ENCODE assay signal across 9 cellular contexts in the genomic region with DNA sequence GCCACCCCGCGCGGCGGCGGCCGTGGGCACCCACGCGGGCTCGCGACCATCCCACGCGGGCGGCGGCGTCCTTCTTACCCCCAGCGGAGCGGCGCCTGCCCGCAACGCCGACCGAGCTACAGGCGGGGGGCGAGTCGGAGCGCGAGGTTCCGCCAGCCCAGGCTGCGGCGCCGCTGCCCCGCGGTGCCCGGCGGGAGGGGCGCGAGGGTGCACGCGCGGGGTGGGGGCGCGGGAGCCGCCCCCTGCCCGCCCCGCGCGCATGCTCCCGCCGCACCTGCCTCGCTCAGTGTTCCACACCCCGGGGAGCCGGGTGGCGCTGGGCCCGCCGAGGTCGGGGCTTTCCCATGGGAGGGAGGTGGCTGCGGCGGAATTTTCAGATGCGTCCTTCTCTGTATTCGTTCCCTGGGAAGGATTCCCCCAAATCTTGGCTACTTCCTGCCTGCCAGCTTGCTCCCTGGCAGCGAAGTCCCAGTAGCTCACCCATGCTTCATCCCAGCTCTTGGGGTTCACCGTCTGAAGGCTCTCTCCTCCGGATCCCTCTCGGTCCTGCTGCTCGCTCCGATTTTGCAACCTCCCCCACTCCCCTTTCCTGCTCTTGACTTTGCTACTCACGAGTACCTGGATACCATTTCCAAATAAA. TPM values are rescaled to one million over a fixed set of nuclear protein-coding genes. Genes with fewer than 3 reads are reported as not detected.
DNase-seq lines count a peak whose midpoint lies in the region; ATAC-seq and TF ChIP-seq lines count a peak whose summit lies in the region.
"Had no signal": no experiment of that assay in that cellular context is flagged by ENCODE, and none has a peak within 500 bp of the region (broad histone marks: within the 10 kb centered on the region; RNA-seq: fewer than 3 reads in every experiment).

A gene (minus strand): TSS at position 189 of the 640 bp plus-strand sequence. CDS start 103,286 bp downstream, outside the sequence.

- H3K36me3 Mint-ChIP-seq in IgD-negative memory B cell, result no peaks in the 10 kb centered on the region
- peaks cover 2% of the 10 kb centered on the region for H3K36me3 Mint-ChIP-seq in central memory CD8-positive, alpha-beta T cell (ENCODE audit: insufficient read depth)

- ATAC-seq in GM21529 (IDR thresholded peaks at IDR 0.05; ENCODE audit: unreplicated experiment) (peak; percentile 58), right lobe of liver (peak; percentile 75 to 86 (median 80))
- peak; percentile 17 for ATAC-seq in central memory CD8-positive, alpha-beta T cell (replicated peaks; ENCODE audit: extremely low read depth, poor library complexity, severe bottlenecking)

- H3K27ac Mint-ChIP-seq in IgD-negative memory B cell, result peak within 1 kb of the TSS in 2 of 3 donors; percentile 40 to 57
- H3K27ac Mint-ChIP-seq in central memory CD8-positive, alpha-beta T cell (ENCODE audit: low read depth), result peak within 1 kb of the TSS; percentile 39

- DNase-seq in NCI-H82 (lab: John Stamatoyannopoulos, UW) (peak; percentile 16), NCI-H82 treated with DMSO at 0.1 percent for 48 hours (lab: John Stamatoyannopoulos, UW; ENCODE audit: unreplicated experiment) (no peak), right lobe of liver (peak; percentile 85 to 88 (median 86)), mesenteric fat pad (ENCODE audit: low spot score) (no peak)
- no peak for DNase-seq in central memory CD8-positive, alpha-beta T cell (ENCODE audit: low spot score in 2 of 2)
- DNase-seq: DND-41 had no signal

- H3K4me1 ChIP-seq in right lobe of liver (peaks cover 0 to 11% (median 4%) of the 10 kb centered on the region in 4 donors), stomach smooth muscle (ENCODE audit: control insufficient read depth, insufficient read depth, low read length) (peaks cover 4% of the 10 kb centered on the region)

- 8% methylated on average over 4 of the region's 67 CpGs for WGBS in right lobe of liver (ENCODE audit: insufficient coverage, low coverage, low lambda C conversion rate, missing lambda C conversion rate)

- peaks cover 10% of the 10 kb centered on the region for H3K27me3 Mint-ChIP-seq in IgD-negative memory B cell
- peaks cover 20% of the 10 kb centered on the region for H3K27me3 Mint-ChIP-seq in central memory CD8-positive, alpha-beta T cell

- H3K4me3 Mint-ChIP-seq in IgD-negative memory B cell, result peak within 1 kb of the TSS; percentile 83 to 94 (median 88)
- peak within 1 kb of the TSS; percentile 71 for H3K4me3 Mint-ChIP-seq in central memory CD8-positive, alpha-beta T cell

- no peak for TF ChIP-seq CTCF in right lobe of liver (IDR thresholded peaks at IDR 0.05)

- peaks cover 0 to 6% (median 2%) of the 10 kb centered on the region in 3 donors for H3K9me3 Mint-ChIP-seq in IgD-negative memory B cell
- peaks cover 6% of the 10 kb centered on the region for H3K9me3 Mint-ChIP-seq in central memory CD8-positive, alpha-beta T cell

- H3K9me3 ChIP-seq in right lobe of liver (no peaks in the 10 kb centered on the region), stomach smooth muscle (ENCODE audit: control insufficient read depth in 2 of 2, low read length in 2 of 2) (no peaks in the 10 kb centered on the region)

- intact Hi-C loops in right lobe of liver (cut with DNase I), result loop anchor here in 1 of 2 donors (10.0 kb wide), 1 partner anchor 50 kb away; no protein-coding TSS in a partner anchor

- H3K9ac ChIP-seq in stomach smooth muscle (ENCODE audit: low read length in 2 of 2), result peak within 1 kb of the TSS; percentile 73 to 76

- H3K36me3 ChIP-seq in right lobe of liver, result no peaks in the 10 kb centered on the region
- no peaks in the 10 kb centered on the region for H3K36me3 ChIP-seq in stomach smooth muscle (ENCODE audit: control insufficient read depth in 2 of 2, insufficient read depth in 2 of 2, low read length in 2 of 2)

- H3K4me1 Mint-ChIP-seq in IgD-negative memory B cell, result peaks cover 8 to 12% (median 9%) of the 10 kb centered on the region in 3 donors
- H3K4me1 Mint-ChIP-seq in central memory CD8-positive, alpha-beta T cell, result peaks cover 7% of the 10 kb centered on the region

- H3K4me3 ChIP-seq in right lobe of liver, result peak within 1 kb of the TSS; percentile 84 to 91 (median 86)
- H3K4me3 ChIP-seq in stomach smooth muscle (ENCODE audit: low read length in 2 of 2), result peak within 1 kb of the TSS; percentile 71 to 87

- TF ChIP-seq POLR2A in right lobe of liver (IDR thresholded peaks at IDR 0.05), result peak; percentile 64

- H3K27me3 ChIP-seq in right lobe of liver, result no peaks in the 10 kb centered on the region
- H3K27me3 ChIP-seq in stomach smooth muscle (ENCODE audit: control insufficient read depth in 1 of 2, insufficient read depth in 2 of 2, low read length in 2 of 2), result no peaks in the 10 kb centered on the region

- H3K27ac ChIP-seq in right lobe of liver (peak within 1 kb of the TSS; percentile 94 to 98 (median 96)), stomach smooth muscle (ENCODE audit: low read length) (peak within 1 kb of the TSS; percentile 49)

RNA-seq across cellular contexts. Expression of the gene that starts here (rescaled TPM):
- 0.61 TPM for polyA plus RNA-seq in IgD-negative memory B cell
- total RNA-seq in right lobe of liver, result 10 to 100 TPM in 4 of 6 experiments, 1 to 10 TPM in 2; 8.2 to 16.0 (median 11.3) TPM
- 7.5 TPM for total RNA-seq in mesenteric fat pad

Comparison
In these comparisons a context has a peak if more than half of its experiments do, and no peak if none do; other contexts are left out.
1. DNase-seq: peak in NCI-H82 (single experiment) and right lobe of liver (3 of 3); none in NCI-H82 treated with DMSO at 0.1 percent for 48 hours (single experiment), central memory CD8-positive, alpha-beta T cell (0 of 2) and mesenteric fat pad (single experiment).
2. ATAC-seq: peak in every context shown above with its lines; median percentile 80 in right lobe of liver; 58 in GM21529; 17 in central memory CD8-positive, alpha-beta T cell.